In genomic region chr6:151451950-151452749, GRCh38 we compare ENCODE assay signal across 1 cellular context.
TF ChIP-seq lines count a peak whose summit lies in the region.

A gene with protein sequence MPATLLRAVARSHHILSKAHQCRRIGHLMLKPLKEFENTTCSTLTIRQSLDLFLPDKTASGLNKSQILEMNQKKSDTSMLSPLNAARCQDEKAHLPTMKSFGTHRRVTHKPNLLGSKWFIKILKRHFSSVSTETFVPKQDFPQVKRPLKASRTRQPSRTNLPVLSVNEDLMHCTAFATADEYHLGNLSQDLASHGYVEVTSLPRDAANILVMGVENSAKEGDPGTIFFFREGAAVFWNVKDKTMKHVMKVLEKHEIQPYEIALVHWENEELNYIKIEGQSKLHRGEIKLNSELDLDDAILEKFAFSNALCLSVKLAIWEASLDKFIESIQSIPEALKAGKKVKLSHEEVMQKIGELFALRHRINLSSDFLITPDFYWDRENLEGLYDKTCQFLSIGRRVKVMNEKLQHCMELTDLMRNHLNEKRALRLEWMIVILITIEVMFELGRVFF (minus strand): TSS chr6:151452126. CDS start chr6:151445811, 6,315 bp downstream.

TF ChIP-seq in GM12878, 131 proteins besides CTCF, POLR2A, EP300 and RAD21 (continued from another document):
- TF ChIP-seq REST (IDR thresholded peaks at IDR 0.05; ENCODE audit: low read depth, low read length), result no peak
